Comparison of ENCODE assay signal across 22 cellular contexts in genomic region chr9:85182381-85182780, GRCh38.
"Had no signal": no experiment of that assay in that cellular context is flagged by ENCODE, and none has a peak within 500 bp of the region (broad histone marks: within the 10 kb centered on the region; RNA-seq: fewer than 3 reads in every experiment).

No MANE protein-coding gene starts in this region.

- DNase-seq: activated CD4-positive, alpha-beta T cell treated with anti-CD3 and anti-CD28 coated beads for 48 hours; activated CD4-positive, alpha-beta T cell treated with anti-CD3 and anti-CD28 coated beads, Interleukin-2, amount 50 U/mL, for 4 hours; activated CD4-positive, CD25-positive, alpha-beta regulatory T cell treated with anti-CD3 and anti-CD28 coated beads, Interleukin-2, amount 50 U/mL, for 72 hours; activated CD8-positive, alpha-beta memory T cell treated with anti-CD3 and anti-CD28 coated beads, Interleukin-2, amount 50 U/mL, for 48 hours; activated CD8-positive, alpha-beta T cell treated with anti-CD3 and anti-CD28 coated beads, Interleukin-2, amount 10 ng/mL, durations not matched to agents 7 days and 5 days; activated naive CD4-positive, alpha-beta T cell treated with anti-CD3 and anti-CD28 coated beads, Interleukin-2, amount 50 U/mL, for 16 hours; activated naive CD8-positive, alpha-beta T cell treated with anti-CD3 and anti-CD28 coated beads, Interleukin-2, amount 10 ng/mL, durations not matched to agents 7 days and 5 days; activated T-cell treated with anti-CD3 and anti-CD28 coated beads, Interleukin-2, amount 50 U/mL, for 1 hour; adrenal gland; anterior cingulate cortex; KG1; MG63; MV-4-11; NCI-H1092 treated with DMSO at 0.1 percent for 48 hours; NCI-H1417 treated with DMSO at 0.1 percent for 48 hours; NCI-H1694; NCI-H2081; NCI-H446; NCI-H524; Peyer's patch; SHP77 treated with DMSO at 0.1 percent for 48 hours had no signal

- H3K27me3 ChIP-seq: adrenal gland, cardiac muscle cell, MG63, Peyer's patch had no signal

- H3K4me1 ChIP-seq: adrenal gland, Peyer's patch had no signal

- H3K27ac ChIP-seq: adrenal gland, cardiac muscle cell, Peyer's patch had no signal

- H3K36me3 ChIP-seq: adrenal gland, cardiac muscle cell, MG63, Peyer's patch had no signal

- ATAC-seq: activated CD8-positive, alpha-beta T cell treated with anti-CD3 and anti-CD28 coated beads, Interleukin-2, amount 10 ng/mL, durations not matched to agents 7 days and 5 days had no signal

- H3K9me3 ChIP-seq: adrenal gland, MG63, Peyer's patch had no signal

- H3K4me3 ChIP-seq: adrenal gland, cardiac muscle cell, MG63, Peyer's patch had no signal
